Comparison of ENCODE assay signal across 2 cellular contexts in the genomic region with DNA sequence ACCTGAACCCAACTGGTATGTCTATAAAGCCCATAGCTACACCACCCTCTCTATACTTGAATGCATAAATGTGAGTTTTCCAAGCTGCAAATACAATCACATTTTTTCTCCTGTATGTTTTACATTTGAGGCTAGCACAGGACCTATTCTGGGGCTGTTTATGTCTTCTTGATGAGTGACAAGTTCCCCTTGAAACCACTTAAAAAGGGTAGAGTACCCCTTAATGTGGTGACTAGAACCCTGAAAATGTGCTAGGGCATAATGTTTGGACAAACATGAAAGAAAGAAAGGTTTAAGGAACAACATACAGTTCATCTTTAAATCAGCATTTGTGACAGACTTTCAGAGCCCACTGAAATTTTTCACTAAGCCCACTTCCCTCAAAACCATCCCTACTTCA.
TF ChIP-seq lines count a peak whose summit lies in the region.

No MANE protein-coding gene starts in this region.

TF ChIP-seq in HCT116, 20 proteins besides CTCF, POLR2A, EP300 and RAD21 (continued from another document):
- TF ChIP-seq, protein P1, sequence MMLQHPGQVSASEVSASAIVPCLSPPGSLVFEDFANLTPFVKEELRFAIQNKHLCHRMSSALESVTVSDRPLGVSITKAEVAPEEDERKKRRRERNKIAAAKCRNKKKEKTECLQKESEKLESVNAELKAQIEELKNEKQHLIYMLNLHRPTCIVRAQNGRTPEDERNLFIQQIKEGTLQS (IDR thresholded peaks at IDR 0.05) = no peak
- TF ChIP-seq YY1 (IDR thresholded peaks at IDR 0.05; ENCODE audit: extremely low read depth, insufficient replicate concordance, low read depth, low read length) (no peak), TCF7L2 (IDR thresholded peaks at IDR 0.05; ENCODE audit: borderline replicate concordance, extremely low read depth, insufficient read depth, insufficient read length) (no peak)
- TF ChIP-seq, protein P2, sequence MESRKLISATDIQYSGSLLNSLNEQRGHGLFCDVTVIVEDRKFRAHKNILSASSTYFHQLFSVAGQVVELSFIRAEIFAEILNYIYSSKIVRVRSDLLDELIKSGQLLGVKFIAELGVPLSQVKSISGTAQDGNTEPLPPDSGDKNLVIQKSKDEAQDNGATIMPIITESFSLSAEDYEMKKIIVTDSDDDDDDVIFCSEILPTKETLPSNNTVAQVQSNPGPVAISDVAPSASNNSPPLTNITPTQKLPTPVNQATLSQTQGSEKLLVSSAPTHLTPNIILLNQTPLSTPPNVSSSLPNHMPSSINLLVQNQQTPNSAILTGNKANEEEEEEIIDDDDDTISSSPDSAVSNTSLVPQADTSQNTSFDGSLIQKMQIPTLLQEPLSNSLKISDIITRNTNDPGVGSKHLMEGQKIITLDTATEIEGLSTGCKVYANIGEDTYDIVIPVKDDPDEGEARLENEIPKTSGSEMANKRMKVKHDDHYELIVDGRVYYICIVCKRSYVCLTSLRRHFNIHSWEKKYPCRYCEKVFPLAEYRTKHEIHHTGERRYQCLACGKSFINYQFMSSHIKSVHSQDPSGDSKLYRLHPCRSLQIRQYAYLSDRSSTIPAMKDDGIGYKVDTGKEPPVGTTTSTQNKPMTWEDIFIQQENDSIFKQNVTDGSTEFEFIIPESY (IDR thresholded peaks at IDR 0.05; ENCODE audit: extremely low read depth, insufficient replicate concordance, low read length) = no peak
TF ChIP-seq in HCT116: peak in this region for 0.

TF ChIP-seq in SK-N-SH, 30 proteins besides CTCF, POLR2A, EP300 and RAD21 (continued from another document):
- no peak for TF ChIP-seq POLR2AphosphoS5 (IDR thresholded peaks at IDR 0.05; ENCODE audit: low read depth, low read length)
- no peak for TF ChIP-seq MEF2A (IDR thresholded peaks at IDR 0.05; ENCODE audit: borderline replicate concordance, low read depth)
